ENCODE assay signal across 9 cellular contexts in genomic region chr12:117025481-117026151, GRCh38.
A peak's percentile ranks its signal among the peaks of the same experiment; 100 is the strongest.
DNase-seq lines count a peak whose midpoint lies in the region; ATAC-seq and TF ChIP-seq lines count a peak whose summit lies in the region.
"Had no signal": no experiment of that assay in that cellular context is flagged by ENCODE, and none has a peak within 500 bp of the region (broad histone marks: within the 10 kb centered on the region; RNA-seq: fewer than 3 reads in every experiment).

No MANE protein-coding gene starts in this region.

- H3K9me3 ChIP-seq in CD8-positive, alpha-beta T cell (ENCODE audit: low read length) = no peaks in the 10 kb centered on the region
- H3K9me3 ChIP-seq in iPS DF 6.9 (ENCODE audit: control insufficient read depth, insufficient read depth, low read length) (no peaks in the 10 kb centered on the region), spleen (no peaks in the 10 kb centered on the region)

- H3K27me3 Mint-ChIP-seq in CD8-positive, alpha-beta T cell (ENCODE audit: low read depth) = no peaks in the 10 kb centered on the region

- H3K4me1 Mint-ChIP-seq in CD8-positive, alpha-beta T cell (ENCODE audit: low read depth) = no peaks in the 10 kb centered on the region

- no peak overlapping the region for H3K27ac Mint-ChIP-seq in CD8-positive, alpha-beta T cell

- TF ChIP-seq CTCF in CD8-positive, alpha-beta T cell (IDR thresholded peaks at IDR 0.05) = peak; percentile 93
- TF ChIP-seq CTCF in brain microvascular endothelial cell (IDR thresholded peaks at IDR 0.05; ENCODE audit: low read depth, low read length, missing control alignments) (peak; percentile 90), spleen (IDR thresholded peaks at IDR 0.05 in 8 of 11, conservative IDR thresholded peaks at IDR 0.05 in 3 of 11) (peak; percentile 74 to 94 (median 89))

- in situ Hi-C loops in brain microvascular endothelial cell (cut with HindIII; ENCODE audit: low pct_ligation_motif_present, low sequenced_read_pairs) = no loop called here

- H3K36me3 ChIP-seq in CD8-positive, alpha-beta T cell (ENCODE audit: insufficient read depth, low read length) = peaks cover 21% of the 10 kb centered on the region
- H3K36me3 ChIP-seq in brain microvascular endothelial cell (replicated peaks) = peaks cover 51% of the 10 kb centered on the region
- peaks cover 20% of the 10 kb centered on the region for H3K36me3 ChIP-seq in iPS DF 6.9 (ENCODE audit: control insufficient read depth, insufficient read depth, low read length)
- peaks cover 0 to 98% (median 65%) of the 10 kb centered on the region in 6 donors for H3K36me3 ChIP-seq in spleen

- DNase-seq in CD8-positive, alpha-beta T cell = peak in 6 of 7 experiments; percentile 16 to 67 (median 40)
- DNase-seq in NCI-H146 (lab: John Stamatoyannopoulos, UW) (peak; percentile 62), T-helper 9 cell (peak; percentile 34), brain microvascular endothelial cell (peak; percentile 51), iPS DF 6.9 (ENCODE audit: low read depth, low spot score) (peak; percentile 57), spleen (peak; percentile 88), GDM1 (lab: John Stamatoyannopoulos, UW) (no peak)

- H3K4me3 ChIP-seq in CD8-positive, alpha-beta T cell (ENCODE audit: low read depth, low read length) = no peak overlapping the region
- H3K4me3 ChIP-seq in brain microvascular endothelial cell (ENCODE audit: low read depth, low read length) = no peak overlapping the region
- no peak overlapping the region for H3K4me3 ChIP-seq in iPS DF 6.9 (ENCODE audit: low read length)
- no peak overlapping the region for H3K4me3 ChIP-seq in spleen
- H3K4me3 ChIP-seq: SK-N-MC had no signal

- POLR2A ChIA-PET in CD8-positive, alpha-beta T cell (lab: Charles Lee) = no interaction called here

- TF ChIP-seq POLR2A in spleen (IDR thresholded peaks at IDR 0.05) = no peak

- H3K4me3 Mint-ChIP-seq in CD8-positive, alpha-beta T cell = no peak overlapping the region

- peaks cover 74% of the 10 kb centered on the region for H3K36me3 Mint-ChIP-seq in CD8-positive, alpha-beta T cell

- WGBS in iPS DF 6.9 (ENCODE audit: insufficient coverage, insufficient read length) = no CpG with 5 or more reads among the region's 14 CpGs
- 37 to 45% (median 44%) methylated on average over 12 to 14 of the region's 14 CpGs for WGBS in spleen, 5 donors

- no peaks in the 10 kb centered on the region for H3K9me3 Mint-ChIP-seq in CD8-positive, alpha-beta T cell

- no peaks in the 10 kb centered on the region for H3K4me1 ChIP-seq in CD8-positive, alpha-beta T cell (ENCODE audit: insufficient read depth, low read length)
- no peaks in the 10 kb centered on the region for H3K4me1 ChIP-seq in iPS DF 6.9 (ENCODE audit: control insufficient read depth, insufficient read depth, low read length)
- peaks cover 0 to 9% (median 7%) of the 10 kb centered on the region in 6 donors for H3K4me1 ChIP-seq in spleen

- no peak overlapping the region for H3K27ac ChIP-seq in CD8-positive, alpha-beta T cell (ENCODE audit: low read depth, low read length)
- H3K27ac ChIP-seq in brain microvascular endothelial cell (no peak overlapping the region), iPS DF 6.9 (ENCODE audit: low read length) (no peak overlapping the region), spleen (peak overlapping the region in 2 of 8 donors; percentile 8 to 44)
- H3K27ac ChIP-seq: SK-N-MC had no signal

- peak; percentile 70 for ATAC-seq in CD8-positive, alpha-beta T cell
- ATAC-seq in GM21576 (IDR thresholded peaks at IDR 0.05; ENCODE audit: unreplicated experiment) = peak; percentile 56

- no peaks in the 10 kb centered on the region for H3K27me3 ChIP-seq in CD8-positive, alpha-beta T cell (ENCODE audit: insufficient read depth, low read length)
- H3K27me3 ChIP-seq in brain microvascular endothelial cell (replicated peaks) = no peaks in the 10 kb centered on the region
- H3K27me3 ChIP-seq in iPS DF 6.9 (ENCODE audit: control insufficient read depth, insufficient read depth, low read length) = no peaks in the 10 kb centered on the region
- no peaks in the 10 kb centered on the region for H3K27me3 ChIP-seq in spleen (replicated peaks in 1 of 7)

- CTCF ChIA-PET in CD8-positive, alpha-beta T cell (lab: Charles Lee) = interaction anchor here (0.7 to 8.1 kb wide), 19 partner anchors 8 to 322 kb away, joined by 3 to 141 read pairs (median 3); no protein-coding TSS in a partner anchor

- intact Hi-C loops in CD8-positive, alpha-beta T cell (cut with DNase I, micrococcal nuclease) = loop anchor here (1.0 to 5.0 kb wide), 4 partner anchors 94 to 323 kb away; no protein-coding TSS in a partner anchor
- intact Hi-C loops in spleen (cut with DNase I; ENCODE audit: low total_unique reads) = loop anchor here (2.0 kb wide), 1 partner anchor 93 kb away; no protein-coding TSS in a partner anchor
